ENCODE assay signal across 1 cellular context in the genomic region with DNA sequence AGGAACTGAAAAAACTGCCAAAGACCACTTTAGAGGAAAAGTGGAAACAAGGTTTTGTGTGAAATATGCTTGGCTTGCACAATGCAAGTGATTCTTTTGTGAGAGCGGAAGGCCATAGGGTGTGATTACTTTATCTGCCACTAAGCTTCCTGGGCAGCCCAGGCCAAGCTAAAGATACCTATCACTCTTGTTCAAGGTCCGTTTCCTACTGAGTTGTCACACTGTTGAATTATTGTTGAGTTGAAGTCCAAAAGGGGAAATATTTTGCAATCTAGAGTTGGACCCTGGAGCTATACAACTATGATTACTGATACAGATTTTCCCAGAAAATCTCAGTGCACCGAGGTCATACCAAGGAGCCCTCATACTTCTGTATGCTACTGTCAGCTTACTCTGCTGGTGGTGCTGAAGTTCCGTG.
TF ChIP-seq lines count a peak whose summit lies in the region.

No MANE protein-coding gene starts in this region.

TF ChIP-seq in K562, 482 proteins besides CTCF, POLR2A, EP300 and RAD21 (continued from another document and continues in another):
- TF ChIP-seq, protein P1, sequence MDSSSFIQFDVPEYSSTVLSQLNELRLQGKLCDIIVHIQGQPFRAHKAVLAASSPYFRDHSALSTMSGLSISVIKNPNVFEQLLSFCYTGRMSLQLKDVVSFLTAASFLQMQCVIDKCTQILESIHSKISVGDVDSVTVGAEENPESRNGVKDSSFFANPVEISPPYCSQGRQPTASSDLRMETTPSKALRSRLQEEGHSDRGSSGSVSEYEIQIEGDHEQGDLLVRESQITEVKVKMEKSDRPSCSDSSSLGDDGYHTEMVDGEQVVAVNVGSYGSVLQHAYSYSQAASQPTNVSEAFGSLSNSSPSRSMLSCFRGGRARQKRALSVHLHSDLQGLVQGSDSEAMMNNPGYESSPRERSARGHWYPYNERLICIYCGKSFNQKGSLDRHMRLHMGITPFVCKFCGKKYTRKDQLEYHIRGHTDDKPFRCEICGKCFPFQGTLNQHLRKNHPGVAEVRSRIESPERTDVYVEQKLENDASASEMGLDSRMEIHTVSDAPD (CRISPR knock-in tag; IDR thresholded peaks at IDR 0.05), result no peak
- peak; percentile 40; the same call in 1 of the 2 replicates for TF ChIP-seq SOX6 (IDR thresholded peaks at IDR 0.05)
- TF ChIP-seq, protein P2, sequence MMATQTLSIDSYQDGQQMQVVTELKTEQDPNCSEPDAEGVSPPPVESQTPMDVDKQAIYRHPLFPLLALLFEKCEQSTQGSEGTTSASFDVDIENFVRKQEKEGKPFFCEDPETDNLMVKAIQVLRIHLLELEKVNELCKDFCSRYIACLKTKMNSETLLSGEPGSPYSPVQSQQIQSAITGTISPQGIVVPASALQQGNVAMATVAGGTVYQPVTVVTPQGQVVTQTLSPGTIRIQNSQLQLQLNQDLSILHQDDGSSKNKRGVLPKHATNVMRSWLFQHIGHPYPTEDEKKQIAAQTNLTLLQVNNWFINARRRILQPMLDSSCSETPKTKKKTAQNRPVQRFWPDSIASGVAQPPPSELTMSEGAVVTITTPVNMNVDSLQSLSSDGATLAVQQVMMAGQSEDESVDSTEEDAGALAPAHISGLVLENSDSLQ (IDR thresholded peaks at IDR 0.05), result peak; percentile 46
- TF ChIP-seq ZNF316 (IDR thresholded peaks at IDR 0.05), result peak; percentile 93
- no peak for TF ChIP-seq CBX8 (IDR thresholded peaks at IDR 0.05; ENCODE audit: borderline replicate concordance, extremely low read depth, low read depth, low read length, poor library complexity, severe bottlenecking)
- no peak for TF ChIP-seq GATAD2A (IDR thresholded peaks at IDR 0.05)
- TF ChIP-seq, protein P3, sequence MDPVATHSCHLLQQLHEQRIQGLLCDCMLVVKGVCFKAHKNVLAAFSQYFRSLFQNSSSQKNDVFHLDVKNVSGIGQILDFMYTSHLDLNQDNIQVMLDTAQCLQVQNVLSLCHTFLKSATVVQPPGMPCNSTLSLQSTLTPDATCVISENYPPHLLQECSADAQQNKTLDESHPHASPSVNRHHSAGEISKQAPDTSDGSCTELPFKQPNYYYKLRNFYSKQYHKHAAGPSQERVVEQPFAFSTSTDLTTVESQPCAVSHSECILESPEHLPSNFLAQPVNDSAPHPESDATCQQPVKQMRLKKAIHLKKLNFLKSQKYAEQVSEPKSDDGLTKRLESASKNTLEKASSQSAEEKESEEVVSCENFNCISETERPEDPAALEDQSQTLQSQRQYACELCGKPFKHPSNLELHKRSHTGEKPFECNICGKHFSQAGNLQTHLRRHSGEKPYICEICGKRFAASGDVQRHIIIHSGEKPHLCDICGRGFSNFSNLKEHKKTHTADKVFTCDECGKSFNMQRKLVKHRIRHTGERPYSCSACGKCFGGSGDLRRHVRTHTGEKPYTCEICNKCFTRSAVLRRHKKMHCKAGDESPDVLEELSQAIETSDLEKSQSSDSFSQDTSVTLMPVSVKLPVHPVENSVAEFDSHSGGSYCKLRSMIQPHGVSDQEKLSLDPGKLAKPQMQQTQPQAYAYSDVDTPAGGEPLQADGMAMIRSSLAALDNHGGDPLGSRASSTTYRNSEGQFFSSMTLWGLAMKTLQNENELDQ (CRISPR knock-in tag; IDR thresholded peaks at IDR 0.05; ENCODE audit: borderline replicate concordance), result no peak
- TF ChIP-seq GABPA (tag; conservative IDR thresholded peaks at IDR 0.05; ENCODE audit: low read depth), result peak; percentile 75
- no peak for TF ChIP-seq ETV5 (CRISPR knock-in tag; IDR thresholded peaks at IDR 0.05; ENCODE audit: low read depth)
- TF ChIP-seq PCBP1 (IDR thresholded peaks at IDR 0.05; ENCODE audit: low read depth, low read length, poor library complexity, severe bottlenecking), result no peak
- TF ChIP-seq ZNF384 (IDR thresholded peaks at IDR 0.05; ENCODE audit: low read depth, low read length), result no peak
- TF ChIP-seq DNMT1 (IDR thresholded peaks at IDR 0.05), result no peak
- no peak for TF ChIP-seq TAF7 (tag; IDR thresholded peaks at IDR 0.05)
- TF ChIP-seq MECOM (CRISPR knock-in tag; IDR thresholded peaks at IDR 0.05), result no peak
- peak; percentile 82 for TF ChIP-seq MAFF (IDR thresholded peaks at IDR 0.05; ENCODE audit: low read length)
- peak; percentile 93 for TF ChIP-seq MAFK (IDR thresholded peaks at IDR 0.05; ENCODE audit: low read length)
- TF ChIP-seq, protein P4, sequence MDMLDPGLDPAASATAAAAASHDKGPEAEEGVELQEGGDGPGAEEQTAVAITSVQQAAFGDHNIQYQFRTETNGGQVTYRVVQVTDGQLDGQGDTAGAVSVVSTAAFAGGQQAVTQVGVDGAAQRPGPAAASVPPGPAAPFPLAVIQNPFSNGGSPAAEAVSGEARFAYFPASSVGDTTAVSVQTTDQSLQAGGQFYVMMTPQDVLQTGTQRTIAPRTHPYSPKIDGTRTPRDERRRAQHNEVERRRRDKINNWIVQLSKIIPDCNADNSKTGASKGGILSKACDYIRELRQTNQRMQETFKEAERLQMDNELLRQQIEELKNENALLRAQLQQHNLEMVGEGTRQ (CRISPR knock-in tag; IDR thresholded peaks at IDR 0.05), result no peak
- no peak for TF ChIP-seq ZNF830 (CRISPR knock-in tag; IDR thresholded peaks at IDR 0.05)
- peak; percentile 47 to 49; a peak in 3 of 4 replicates for TF ChIP-seq KDM1A (IDR thresholded peaks at IDR 0.05)
- TF ChIP-seq TAF9B (IDR thresholded peaks at IDR 0.05; ENCODE audit: partially characterized antibody), result no peak
- no peak for TF ChIP-seq ZFP36 (IDR thresholded peaks at IDR 0.05; ENCODE audit: low read depth, low read length, partially characterized antibody)
- no peak for TF ChIP-seq BHLHE40 (IDR thresholded peaks at IDR 0.05; ENCODE audit: low read length)
- no peak for TF ChIP-seq NCOA4 (IDR thresholded peaks at IDR 0.05; ENCODE audit: partially characterized antibody)
- TF ChIP-seq ZNF184 (CRISPR knock-in tag; IDR thresholded peaks at IDR 0.05), result no peak
- peak; percentile 93 for TF ChIP-seq C11orf30 (IDR thresholded peaks at IDR 0.05; ENCODE audit: low read depth)
- TF ChIP-seq MAFG (tag; conservative IDR thresholded peaks at IDR 0.05), result peak; percentile 94
- no peak for TF ChIP-seq CREB1 (IDR thresholded peaks at IDR 0.05)
- TF ChIP-seq CREB1 (CRISPR knock-in tag; IDR thresholded peaks at IDR 0.05), result no peak
- peak; percentile 77 for TF ChIP-seq ETV1 (tag; conservative IDR thresholded peaks at IDR 0.05; ENCODE audit: low read depth)
- no peak for TF ChIP-seq RFX1 (IDR thresholded peaks at IDR 0.05)
- no peak for TF ChIP-seq BRD4 (IDR thresholded peaks at IDR 0.05)
- no peak for TF ChIP-seq CXXC5 (CRISPR knock-in tag; IDR thresholded peaks at IDR 0.05)
- TF ChIP-seq, protein P5, sequence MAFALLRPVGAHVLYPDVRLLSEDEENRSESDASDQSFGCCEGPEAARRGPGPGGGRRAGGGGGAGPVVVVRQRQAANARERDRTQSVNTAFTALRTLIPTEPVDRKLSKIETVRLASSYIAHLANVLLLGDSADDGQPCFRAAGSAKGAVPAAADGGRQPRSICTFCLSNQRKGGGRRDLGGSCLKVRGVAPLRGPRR (CRISPR knock-in tag; IDR thresholded peaks at IDR 0.05), result no peak
- TF ChIP-seq, protein P6, sequence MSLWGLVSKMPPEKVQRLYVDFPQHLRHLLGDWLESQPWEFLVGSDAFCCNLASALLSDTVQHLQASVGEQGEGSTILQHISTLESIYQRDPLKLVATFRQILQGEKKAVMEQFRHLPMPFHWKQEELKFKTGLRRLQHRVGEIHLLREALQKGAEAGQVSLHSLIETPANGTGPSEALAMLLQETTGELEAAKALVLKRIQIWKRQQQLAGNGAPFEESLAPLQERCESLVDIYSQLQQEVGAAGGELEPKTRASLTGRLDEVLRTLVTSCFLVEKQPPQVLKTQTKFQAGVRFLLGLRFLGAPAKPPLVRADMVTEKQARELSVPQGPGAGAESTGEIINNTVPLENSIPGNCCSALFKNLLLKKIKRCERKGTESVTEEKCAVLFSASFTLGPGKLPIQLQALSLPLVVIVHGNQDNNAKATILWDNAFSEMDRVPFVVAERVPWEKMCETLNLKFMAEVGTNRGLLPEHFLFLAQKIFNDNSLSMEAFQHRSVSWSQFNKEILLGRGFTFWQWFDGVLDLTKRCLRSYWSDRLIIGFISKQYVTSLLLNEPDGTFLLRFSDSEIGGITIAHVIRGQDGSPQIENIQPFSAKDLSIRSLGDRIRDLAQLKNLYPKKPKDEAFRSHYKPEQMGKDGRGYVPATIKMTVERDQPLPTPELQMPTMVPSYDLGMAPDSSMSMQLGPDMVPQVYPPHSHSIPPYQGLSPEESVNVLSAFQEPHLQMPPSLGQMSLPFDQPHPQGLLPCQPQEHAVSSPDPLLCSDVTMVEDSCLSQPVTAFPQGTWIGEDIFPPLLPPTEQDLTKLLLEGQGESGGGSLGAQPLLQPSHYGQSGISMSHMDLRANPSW (CRISPR knock-in tag; IDR thresholded peaks at IDR 0.05), result no peak
- TF ChIP-seq EWSR1 (IDR thresholded peaks at IDR 0.05; ENCODE audit: borderline replicate concordance, low read depth, partially characterized antibody), result no peak
- TF ChIP-seq, protein P7, sequence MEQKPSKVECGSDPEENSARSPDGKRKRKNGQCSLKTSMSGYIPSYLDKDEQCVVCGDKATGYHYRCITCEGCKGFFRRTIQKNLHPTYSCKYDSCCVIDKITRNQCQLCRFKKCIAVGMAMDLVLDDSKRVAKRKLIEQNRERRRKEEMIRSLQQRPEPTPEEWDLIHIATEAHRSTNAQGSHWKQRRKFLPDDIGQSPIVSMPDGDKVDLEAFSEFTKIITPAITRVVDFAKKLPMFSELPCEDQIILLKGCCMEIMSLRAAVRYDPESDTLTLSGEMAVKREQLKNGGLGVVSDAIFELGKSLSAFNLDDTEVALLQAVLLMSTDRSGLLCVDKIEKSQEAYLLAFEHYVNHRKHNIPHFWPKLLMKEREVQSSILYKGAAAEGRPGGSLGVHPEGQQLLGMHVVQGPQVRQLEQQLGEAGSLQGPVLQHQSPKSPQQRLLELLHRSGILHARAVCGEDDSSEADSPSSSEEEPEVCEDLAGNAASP (IDR thresholded peaks at IDR 0.05), result no peak
- no peak; the same call in 1 of the 2 replicates for TF ChIP-seq FOSL1 (tag; conservative IDR thresholded peaks at IDR 0.05)
- no peak for TF ChIP-seq CBFA2T2 (conservative IDR thresholded peaks at IDR 0.05)
- no peak for TF ChIP-seq CEBPG (CRISPR knock-in tag; IDR thresholded peaks at IDR 0.05)
- peak; percentile 61 to 86 for TF ChIP-seq CEBPG (tag; conservative IDR thresholded peaks at IDR 0.05 in 1 of 2, IDR thresholded peaks at IDR 0.05 in 1 of 2)
- TF ChIP-seq, protein P8, sequence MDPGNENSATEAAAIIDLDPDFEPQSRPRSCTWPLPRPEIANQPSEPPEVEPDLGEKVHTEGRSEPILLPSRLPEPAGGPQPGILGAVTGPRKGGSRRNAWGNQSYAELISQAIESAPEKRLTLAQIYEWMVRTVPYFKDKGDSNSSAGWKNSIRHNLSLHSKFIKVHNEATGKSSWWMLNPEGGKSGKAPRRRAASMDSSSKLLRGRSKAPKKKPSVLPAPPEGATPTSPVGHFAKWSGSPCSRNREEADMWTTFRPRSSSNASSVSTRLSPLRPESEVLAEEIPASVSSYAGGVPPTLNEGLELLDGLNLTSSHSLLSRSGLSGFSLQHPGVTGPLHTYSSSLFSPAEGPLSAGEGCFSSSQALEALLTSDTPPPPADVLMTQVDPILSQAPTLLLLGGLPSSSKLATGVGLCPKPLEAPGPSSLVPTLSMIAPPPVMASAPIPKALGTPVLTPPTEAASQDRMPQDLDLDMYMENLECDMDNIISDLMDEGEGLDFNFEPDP (CRISPR knock-in tag; IDR thresholded peaks at IDR 0.05), result no peak
- TF ChIP-seq PRPF4 (IDR thresholded peaks at IDR 0.05; ENCODE audit: insufficient read depth, low read depth, low read length, poor library complexity, severe bottlenecking), result no peak
- peak; percentile 30; the same call in 1 of the 2 replicates for TF ChIP-seq ATF7 (IDR thresholded peaks at IDR 0.05)
- no peak for TF ChIP-seq LEF1 (IDR thresholded peaks at IDR 0.05)
- TF ChIP-seq ZNF124 (CRISPR knock-in tag; IDR thresholded peaks at IDR 0.05), result no peak
- TF ChIP-seq CTBP1 (IDR thresholded peaks at IDR 0.05; ENCODE audit: borderline replicate concordance), result peak; percentile 19; the same call in 1 of the 2 replicates
- TF ChIP-seq, protein P9, sequence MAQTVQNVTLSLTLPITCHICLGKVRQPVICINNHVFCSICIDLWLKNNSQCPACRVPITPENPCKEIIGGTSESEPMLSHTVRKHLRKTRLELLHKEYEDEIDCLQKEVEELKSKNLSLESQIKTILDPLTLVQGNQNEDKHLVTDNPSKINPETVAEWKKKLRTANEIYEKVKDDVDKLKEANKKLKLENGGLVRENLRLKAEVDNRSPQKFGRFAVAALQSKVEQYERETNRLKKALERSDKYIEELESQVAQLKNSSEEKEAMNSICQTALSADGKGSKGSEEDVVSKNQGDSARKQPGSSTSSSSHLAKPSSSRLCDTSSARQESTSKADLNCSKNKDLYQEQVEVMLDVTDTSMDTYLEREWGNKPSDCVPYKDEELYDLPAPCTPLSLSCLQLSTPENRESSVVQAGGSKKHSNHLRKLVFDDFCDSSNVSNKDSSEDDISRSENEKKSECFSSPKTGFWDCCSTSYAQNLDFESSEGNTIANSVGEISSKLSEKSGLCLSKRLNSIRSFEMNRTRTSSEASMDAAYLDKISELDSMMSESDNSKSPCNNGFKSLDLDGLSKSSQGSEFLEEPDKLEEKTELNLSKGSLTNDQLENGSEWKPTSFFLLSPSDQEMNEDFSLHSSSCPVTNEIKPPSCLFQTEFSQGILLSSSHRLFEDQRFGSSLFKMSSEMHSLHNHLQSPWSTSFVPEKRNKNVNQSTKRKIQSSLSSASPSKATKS (CRISPR knock-in tag; IDR thresholded peaks at IDR 0.05), result no peak
- TF ChIP-seq, protein P10, sequence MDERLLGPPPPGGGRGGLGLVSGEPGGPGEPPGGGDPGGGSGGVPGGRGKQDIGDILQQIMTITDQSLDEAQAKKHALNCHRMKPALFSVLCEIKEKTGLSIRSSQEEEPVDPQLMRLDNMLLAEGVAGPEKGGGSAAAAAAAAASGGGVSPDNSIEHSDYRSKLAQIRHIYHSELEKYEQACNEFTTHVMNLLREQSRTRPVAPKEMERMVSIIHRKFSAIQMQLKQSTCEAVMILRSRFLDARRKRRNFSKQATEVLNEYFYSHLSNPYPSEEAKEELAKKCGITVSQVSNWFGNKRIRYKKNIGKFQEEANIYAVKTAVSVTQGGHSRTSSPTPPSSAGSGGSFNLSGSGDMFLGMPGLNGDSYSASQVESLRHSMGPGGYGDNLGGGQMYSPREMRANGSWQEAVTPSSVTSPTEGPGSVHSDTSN (CRISPR knock-in tag; IDR thresholded peaks at IDR 0.05; ENCODE audit: low read depth), result no peak
- TF ChIP-seq, protein P10 (tag; conservative IDR thresholded peaks at IDR 0.05; ENCODE audit: low read depth), result peak; percentile 80
- no peak for TF ChIP-seq IRF2 (CRISPR knock-in tag; IDR thresholded peaks at IDR 0.05)
- TF ChIP-seq, protein P11, sequence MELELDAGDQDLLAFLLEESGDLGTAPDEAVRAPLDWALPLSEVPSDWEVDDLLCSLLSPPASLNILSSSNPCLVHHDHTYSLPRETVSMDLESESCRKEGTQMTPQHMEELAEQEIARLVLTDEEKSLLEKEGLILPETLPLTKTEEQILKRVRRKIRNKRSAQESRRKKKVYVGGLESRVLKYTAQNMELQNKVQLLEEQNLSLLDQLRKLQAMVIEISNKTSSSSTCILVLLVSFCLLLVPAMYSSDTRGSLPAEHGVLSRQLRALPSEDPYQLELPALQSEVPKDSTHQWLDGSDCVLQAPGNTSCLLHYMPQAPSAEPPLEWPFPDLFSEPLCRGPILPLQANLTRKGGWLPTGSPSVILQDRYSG (tag; conservative IDR thresholded peaks at IDR 0.05; ENCODE audit: low read depth), result no peak
